ENCODE assay signal across 17 cellular contexts in the genomic region with DNA sequence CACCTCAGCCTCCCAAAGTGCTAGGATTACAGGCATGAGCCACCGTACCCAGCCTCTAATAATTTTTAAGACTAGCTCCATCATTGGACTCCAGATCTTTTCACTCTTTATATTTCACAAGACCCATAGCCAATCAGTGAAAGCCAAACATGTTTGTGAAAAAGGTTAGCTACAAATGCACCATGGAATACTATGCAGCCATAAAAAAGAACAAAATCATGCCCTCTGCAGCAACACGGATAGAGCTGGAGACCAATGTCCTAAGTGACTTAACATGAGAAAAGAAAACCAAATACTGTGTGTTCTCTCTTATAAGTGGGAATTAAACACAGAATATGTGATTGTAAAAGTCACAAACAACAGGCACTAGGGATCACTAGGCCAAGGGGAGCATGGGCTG. TPM values are rescaled to one million over a fixed set of nuclear protein-coding genes. Genes with fewer than 3 reads are reported as not detected.
DNase-seq lines count a peak whose midpoint lies in the region; ATAC-seq, FAIRE-seq and TF ChIP-seq lines count a peak whose summit lies in the region.
"Had no signal": no experiment of that assay in that cellular context is flagged by ENCODE, and none has a peak within 500 bp of the region (broad histone marks: within the 10 kb centered on the region; RNA-seq: fewer than 3 reads in every experiment).

No MANE protein-coding gene starts in this region.

- no peak for FAIRE-seq in HepG2 (lab: Jason Lieb, UNC)
- FAIRE-seq in K562 (lab: Jason Lieb, UNC) = no peak
- FAIRE-seq: GM12892, GM18507 had no signal

- TF ChIP-seq CTCF in HepG2 (CRISPR knock-in tag; IDR thresholded peaks at IDR 0.05) (no peak), right lobe of liver (IDR thresholded peaks at IDR 0.05) (no peak), K562 (IDR thresholded peaks at IDR 0.05 in 2 of 3, conservative IDR thresholded peaks at IDR 0.05 in 1 of 3; ENCODE audit: insufficient read depth in 2 of 3, low read depth in 1 of 3, low read length in 3 of 3) (no peak), neural crest cell (conservative IDR thresholded peaks at IDR 0.05) (no peak), omental fat pad (IDR thresholded peaks at IDR 0.05) (no peak), coronary artery (IDR thresholded peaks at IDR 0.05) (no peak)

- H3K27me3 ChIP-seq in HepG2 (ENCODE audit: control insufficient read depth in 1 of 2, insufficient read depth in 2 of 2, low read length in 2 of 2) = no peaks in the 10 kb centered on the region
- no peaks in the 10 kb centered on the region for H3K27me3 ChIP-seq in right lobe of liver
- no peaks in the 10 kb centered on the region for H3K27me3 ChIP-seq in K562 (ENCODE audit: control insufficient read depth in 2 of 2, insufficient read depth in 2 of 2, low read length in 2 of 2)
- H3K27me3 ChIP-seq: BLaER1 treated with 17β-estradiol and CSF1 and Interleukin-3, amounts not matched to agents 10 nM and 100 nM had no signal

- H3K27ac Mint-ChIP-seq in neural crest cell (ENCODE audit: unreplicated experiment) = no peak overlapping the region
- H3K27ac Mint-ChIP-seq: B cell, GM23338 had no signal

- 86% methylated on average over 2 of the region's 2 CpGs for WGBS in HepG2 (ENCODE audit: low lambda C conversion rate)
- WGBS in right lobe of liver (ENCODE audit: insufficient coverage, low coverage, low lambda C conversion rate, missing lambda C conversion rate) = 100% methylated on average over 2 of the region's 2 CpGs
- WGBS in K562 (ENCODE audit: insufficient coverage, low coverage, missing lambda C conversion rate) = 64% methylated on average over 2 of the region's 2 CpGs

- H3K79me2 ChIP-seq in HepG2 (ENCODE audit: insufficient read depth, low read length) = peaks cover 8% of the 10 kb centered on the region
- peaks cover 3% of the 10 kb centered on the region; the same call in 1 of the 3 replicates for H3K79me2 ChIP-seq in K562 (ENCODE audit: control insufficient read depth, insufficient read depth, low read length)

- TF ChIP-seq EP300 in HepG2 (IDR thresholded peaks at IDR 0.05; ENCODE audit: low read depth in 2 of 2, low read length in 2 of 2) = no peak
- no peak for TF ChIP-seq EP300 in HepG2 (CRISPR knock-in tag; IDR thresholded peaks at IDR 0.05; ENCODE audit: borderline replicate concordance)
- no peak for TF ChIP-seq EP300 in K562 (IDR thresholded peaks at IDR 0.05; ENCODE audit: low read length)

- intact Hi-C loops in HepG2 (cut with micrococcal nuclease; ENCODE audit: unreplicated experiment) (loop anchor here (5.0 kb wide), 1 partner anchor 130 kb away; no protein-coding TSS in a partner anchor), right lobe of liver (cut with DNase I) (no loop called here), K562 (cut with micrococcal nuclease) (loop anchor here (5.0 kb wide), 1 partner anchor 120 kb away; no protein-coding TSS in a partner anchor)

- no peaks in the 10 kb centered on the region for H3K9me1 ChIP-seq in K562 (ENCODE audit: control insufficient read depth, insufficient read depth, low read length)

- H3K4me3 Mint-ChIP-seq in neural crest cell = peak overlapping the region; percentile 57
- H3K4me3 Mint-ChIP-seq: B cell, GM23338 had no signal

- H3K9me3 ChIP-seq in HepG2 (ENCODE audit: low read length) (no peaks in the 10 kb centered on the region), right lobe of liver (no peaks in the 10 kb centered on the region), K562 (replicated peaks; ENCODE audit: control insufficient read depth, insufficient read depth, low read depth, low read length) (no peaks in the 10 kb centered on the region)

- H3K27ac ChIP-seq in HepG2 (ENCODE audit: extremely low read length, insufficient read depth, low read length) (no peak overlapping the region), right lobe of liver (peak overlapping the region in 1 of 3 donors; percentile 65), K562 (ENCODE audit: extremely low read depth, low read depth, low read length) (no peak overlapping the region), coronary artery (no peak overlapping the region)

- ATAC-seq in HepG2 (no peak), right lobe of liver (no peak), K562 (no peak), GM19463 (IDR thresholded peaks at IDR 0.05; ENCODE audit: unreplicated experiment) (no peak), omental fat pad (ENCODE audit: low FRiP score) (no peak)
- ATAC-seq: GM23338 had no signal

- POLR2A ChIA-PET in HepG2 (lab: Yijun Ruan, JAX) = interaction anchor here (0.6 to 0.9 kb wide), 2 partner anchors 14 to 1461 kb away, joined by 3 read pairs; no protein-coding TSS in a partner anchor
- POLR2A ChIA-PET in K562 (lab: Yijun Ruan, JAX) = no interaction called here

- peaks cover 18% of the 10 kb centered on the region for H3K36me3 Mint-ChIP-seq in neural crest cell (ENCODE audit: low read depth)

- H4K20me1 ChIP-seq in HepG2 (ENCODE audit: insufficient read depth, low read length) (no peaks in the 10 kb centered on the region), K562 (replicated peaks; ENCODE audit: control insufficient read depth, insufficient read depth, low read length) (peaks cover 2% of the 10 kb centered on the region; the same call in 1 of the 2 replicates)
- H4K20me1 ChIP-seq: BLaER1 treated with 17β-estradiol and CSF1 and Interleukin-3, amounts not matched to agents 10 nM and 100 nM had no signal

- H2AFZ ChIP-seq in HepG2 (ENCODE audit: low read length) = no peak overlapping the region
- H2AFZ ChIP-seq in K562 (ENCODE audit: low read depth, low read length) = no peak overlapping the region
- H2AFZ ChIP-seq: GM23338 had no signal

- CTCF ChIA-PET in HepG2 (lab: Yijun Ruan, JAX; ENCODE audit: low intra/inter-chr PET ratio, low total read pairs) = no interaction called here
- CTCF ChIA-PET in K562 (lab: Yijun Ruan, JAX; ENCODE audit: low intra/inter-chr PET ratio) = interaction anchor here (0.7 kb wide), 1 partner anchor 487 kb away, joined by 3 read pairs; no protein-coding TSS in a partner anchor

- BruUV-seq in HepG2 (replicated peaks; lab: Mats Ljungman, UMichigan) (no TSS peak), K562 (replicated peaks; lab: Mats Ljungman, UMichigan) (no TSS peak)

- TF ChIP-seq POLR2A in HepG2 (IDR thresholded peaks at IDR 0.05; ENCODE audit: insufficient read depth in 1 of 2, low read depth in 2 of 2, low read length in 2 of 2) (no peak), right lobe of liver (IDR thresholded peaks at IDR 0.05) (no peak), K562 (conservative IDR thresholded peaks at IDR 0.05) (no peak)

- DNase-seq in HepG2 (ENCODE audit: low spot score) = no peak
- no peak for DNase-seq in right lobe of liver
- no peak for DNase-seq in K562 (ENCODE audit: extremely low read depth in 1 of 4, low spot score in 3 of 4)
- no peak for DNase-seq in neural crest cell (ENCODE audit: low read depth, low spot score)
- DNase-seq in omental fat pad (ENCODE audit: low spot score) = no peak
- DNase-seq in coronary artery (ENCODE audit: low spot score) = no peak
- DNase-seq: 8988T, DMS153, DMS79, GDM1, H7 had no signal

- no peaks in the 10 kb centered on the region for H3K36me3 ChIP-seq in HepG2 (replicated peaks in 1 of 2; ENCODE audit: control insufficient read depth in 1 of 2, insufficient read depth in 2 of 2, low read length in 2 of 2)
- no peaks in the 10 kb centered on the region for H3K36me3 ChIP-seq in right lobe of liver
- H3K36me3 ChIP-seq in K562 (ENCODE audit: control insufficient read depth, insufficient read depth, low read length) = no peaks in the 10 kb centered on the region

- H3K4me3 ChIP-seq in HepG2 (replicated peaks in 1 of 3; ENCODE audit: insufficient read depth in 1 of 3, low read depth in 2 of 3, low read length in 3 of 3) = no peak overlapping the region
- H3K4me3 ChIP-seq in right lobe of liver = no peak overlapping the region
- H3K4me3 ChIP-seq in K562 = no peak overlapping the region
- H3K4me3 ChIP-seq in coronary artery = no peak overlapping the region
- H3K4me3 ChIP-seq: GM23338 had no signal

- H3K27me3 Mint-ChIP-seq in neural crest cell (ENCODE audit: low read depth) = no peaks in the 10 kb centered on the region
- H3K27me3 Mint-ChIP-seq: B cell had no signal

- in situ Hi-C loops in HepG2 (cut with HindIII; ENCODE audit: extremely low pct_ligation_motif_present, low pct_unique_long_range_greater_than_20kb) (loop anchor here (10.0 kb wide), 1 partner anchor 133 kb away; no protein-coding TSS in a partner anchor), K562 (cut with MboI) (no loop called here)

- H3K9ac ChIP-seq in HepG2 (ENCODE audit: insufficient read depth, low read depth, low read length) (no peak overlapping the region), K562 (ENCODE audit: insufficient read depth in 1 of 2, low read depth in 2 of 2, low read length in 2 of 2) (no peak overlapping the region)

- peaks cover 8% of the 10 kb centered on the region for H3K9me3 Mint-ChIP-seq in neural crest cell

- H3K4me1 ChIP-seq in HepG2 (ENCODE audit: insufficient read depth, low read length) = peaks cover 52% of the 10 kb centered on the region
- H3K4me1 ChIP-seq in right lobe of liver = peaks cover 0 to 25% (median 14%) of the 10 kb centered on the region in 4 donors
- H3K4me1 ChIP-seq in K562 (replicated peaks in 1 of 2; ENCODE audit: control insufficient read depth in 2 of 2, insufficient read depth in 2 of 2, low read length in 2 of 2) = peaks cover 10 to 23% of the 10 kb centered on the region in 2 experiments; a peak in 4 of 5 replicates

- TF ChIP-seq RAD21 in HepG2 (CRISPR knock-in tag; IDR thresholded peaks at IDR 0.05) (no peak), K562 (CRISPR knock-in tag; conservative IDR thresholded peaks at IDR 0.05 in 1 of 2, IDR thresholded peaks at IDR 0.05 in 1 of 2) (no peak)

- H3K4me2 ChIP-seq in HepG2 (ENCODE audit: low read depth, low read length) = no peak overlapping the region
- H3K4me2 ChIP-seq in K562 (ENCODE audit: insufficient read depth, low read length) = no peak overlapping the region
- H3K4me2 ChIP-seq: GM23338 had no signal

- H3K4me1 Mint-ChIP-seq in neural crest cell = peaks cover 28% of the 10 kb centered on the region

RNA-seq across cellular contexts. Expression of gene SCAPER, which starts 3.2 kb away (rescaled TPM):
- total RNA-seq in HepG2 (2016; rRNA removed; fragmentation: Illumina TruSeq; extraction: Trizol) (7.6 and 10.5 TPM in 2 replicates), right lobe of liver (10 to 100 TPM in 3 of 6 experiments, 1 to 10 TPM in 3; 6.7 to 17.3 (median 10.4) TPM), K562 (2014; rRNA removed) (2.8 and 2.9 TPM in 2 replicates), K562 (2014; rRNA removed; fragmentation: Illumina TruSeq; extraction: Trizol) (5.7 and 7.9 TPM in 2 replicates), K562 (2015; rRNA removed; fragmentation: Illumina TruSeq; extraction: Trizol) (4.1 and 5.1 TPM in 2 replicates), K562 (2021) (5.0 and 7.3 TPM in 2 replicates), neural crest cell (15.3 and 18.4 TPM in 2 replicates), omental fat pad (10 to 100 TPM; 11.2 to 33.4 (median 22.6) TPM)
- 6.6 and 9.4 TPM in 2 replicates for total RNA-seq in HepG2 (2016; cell fraction: cytosol; rRNA removed; fragmentation: Illumina TruSeq; extraction: Trizol; ENCODE audit: low read depth)
- total RNA-seq in HepG2 (2016; cell fraction: insoluble cytoplasmic fraction; rRNA removed; fragmentation: Illumina TruSeq; extraction: Trizol) = 8.7 and 9.2 TPM in 2 replicates
- total RNA-seq in HepG2 (2016; cell fraction: membrane; rRNA removed; fragmentation: Illumina TruSeq; extraction: Trizol) = 4.7 and 6.7 TPM in 2 replicates
- total RNA-seq in HepG2 (2016; cell fraction: nucleus; rRNA removed; fragmentation: Illumina TruSeq; extraction: Trizol) = 25.1 and 30.0 TPM in 2 replicates
- polyA plus RNA-seq in HepG2 (2011; rRNA removed) (4.3 and 4.5 TPM in 2 replicates), K562 (2011; rRNA removed) (1.3 and 1.4 TPM in 2 replicates), K562 (2014; fragmentation: Illumina TruSeq; extraction: Trizol) (3.0 and 5.6 TPM in 2 replicates), K562 (2014; fragmentation: Nextera tagmentation; extraction: Ambion mirVana) (1 to 10 TPM; 3.0 to 3.2 TPM), K562 (2014; rRNA removed) (1.4 and 5.9 TPM in 2 replicates)
- polyA plus RNA-seq in HepG2 (2011; cell fraction: cytosol; rRNA removed) = 2.7 and 3.3 TPM in 2 replicates
- 2.9 and 6.5 TPM in 2 replicates for polyA plus RNA-seq in HepG2 (2011; cell fraction: nucleus; rRNA removed)
- 6.4 and 7.5 TPM in 2 replicates for polyA plus RNA-seq in HepG2 (2012)
- polyA plus RNA-seq in HepG2 (2016; cell fraction: cytosol; fragmentation: Illumina TruSeq; extraction: Trizol; ENCODE audit: low read depth) = 0.32 and 0.43 TPM in 2 replicates
- 6.7 and 7.6 TPM in 2 replicates for polyA plus RNA-seq in HepG2 (2016; cell fraction: insoluble cytoplasmic fraction; fragmentation: Illumina TruSeq; extraction: Trizol; ENCODE audit: low read depth)
- polyA plus RNA-seq in HepG2 (2016; cell fraction: membrane; fragmentation: Illumina TruSeq; extraction: Trizol; ENCODE audit: low read depth) = 0.85 and 2.0 TPM in 2 replicates
- 6.0 and 6.4 TPM in 2 replicates for polyA plus RNA-seq in HepG2 (2016; cell fraction: nucleus; fragmentation: Illumina TruSeq; extraction: Trizol; ENCODE audit: insufficient read depth, low read depth)
- 4.5 and 5.0 TPM in 2 replicates for polyA minus RNA-seq in HepG2 (2011; rRNA and poly(A)+ RNA removed; ENCODE audit: low replicate concordance)
- polyA minus RNA-seq in HepG2 (2011; cell fraction: cytosol; rRNA and poly(A)+ RNA removed) = 5.5 and 6.4 TPM in 2 replicates
- 36.1 and 39.0 TPM in 2 replicates for polyA minus RNA-seq in HepG2 (2011; cell fraction: nucleus; rRNA and poly(A)+ RNA removed)
- total RNA-seq in K562 (2011; cell fraction: chromatin; rRNA removed; ENCODE audit: low replicate concordance) = 6.0 and 20.4 TPM in 2 replicates
- total RNA-seq in K562 (2011; cell fraction: nucleolus; rRNA removed) = 1.8 and 4.1 TPM in 2 replicates
- total RNA-seq in K562 (2011; cell fraction: nucleoplasm; rRNA removed) = 4.1 and 4.6 TPM in 2 replicates
- polyA plus RNA-seq in K562 (2011; cell fraction: cytosol; rRNA removed) = 0.49 and 0.83 TPM in 2 replicates
- polyA plus RNA-seq in K562 (2011; cell fraction: nucleus; rRNA removed) = 1.5 and 1.7 TPM in 2 replicates
- polyA plus RNA-seq in K562 (2012) = 2.3 and 2.9 TPM in 2 replicates
- polyA minus RNA-seq in K562 (2011; rRNA and poly(A)+ RNA removed) = 2.9 and 6.4 TPM in 2 replicates
- polyA minus RNA-seq in K562 (2011; cell fraction: cytosol; rRNA and poly(A)+ RNA removed) = 1.8 and 3.0 TPM in 2 replicates
- 4.8 and 13.6 TPM in 2 replicates for polyA minus RNA-seq in K562 (2011; cell fraction: nucleus; rRNA and poly(A)+ RNA removed)

RNA-seq across cellular contexts. Expression of gene RCN2, which starts 29.6 kb away (rescaled TPM):
- total RNA-seq in HepG2 (2016; rRNA removed; fragmentation: Illumina TruSeq; extraction: Trizol) (62.3 and 89.0 TPM in 2 replicates), right lobe of liver (10 to 100 TPM in 3 of 6 experiments, 1 to 10 TPM in 3; 5.6 to 17.6 (median 11.8) TPM), K562 (2014; rRNA removed) (19.5 and 24.0 TPM in 2 replicates), K562 (2014; rRNA removed; fragmentation: Illumina TruSeq; extraction: Trizol) (56.3 and 58.4 TPM in 2 replicates), K562 (2015; rRNA removed; fragmentation: Illumina TruSeq; extraction: Trizol) (48.4 and 52.8 TPM in 2 replicates), K562 (2021) (33.6 and 34.3 TPM in 2 replicates), neural crest cell (159 and 161 TPM in 2 replicates), omental fat pad (10 to 100 TPM; 26.0 to 43.0 (median 33.0) TPM)
- total RNA-seq in HepG2 (2016; cell fraction: cytosol; rRNA removed; fragmentation: Illumina TruSeq; extraction: Trizol; ENCODE audit: low read depth) = 38.4 and 44.7 TPM in 2 replicates
- total RNA-seq in HepG2 (2016; cell fraction: insoluble cytoplasmic fraction; rRNA removed; fragmentation: Illumina TruSeq; extraction: Trizol) = 61.6 and 95.0 TPM in 2 replicates
- 74.7 and 94.1 TPM in 2 replicates for total RNA-seq in HepG2 (2016; cell fraction: membrane; rRNA removed; fragmentation: Illumina TruSeq; extraction: Trizol)
- total RNA-seq in HepG2 (2016; cell fraction: nucleus; rRNA removed; fragmentation: Illumina TruSeq; extraction: Trizol) = 78.6 and 95.6 TPM in 2 replicates
- polyA plus RNA-seq in HepG2 (2011; rRNA removed) (57.4 and 84.4 TPM in 2 replicates), K562 (2011; rRNA removed) (45.7 and 59.8 TPM in 2 replicates), K562 (2014; fragmentation: Illumina TruSeq; extraction: Trizol) (47.4 and 56.3 TPM in 2 replicates), K562 (2014; fragmentation: Nextera tagmentation; extraction: Ambion mirVana) (10 to 100 TPM; 20.9 to 26.3 TPM), K562 (2014; rRNA removed) (63.1 and 63.6 TPM in 2 replicates)
- polyA plus RNA-seq in HepG2 (2011; cell fraction: cytosol; rRNA removed) = 33.0 and 44.7 TPM in 2 replicates
- polyA plus RNA-seq in HepG2 (2011; cell fraction: nucleus; rRNA removed) = 16.7 and 20.6 TPM in 2 replicates
- 42.9 and 56.2 TPM in 2 replicates for polyA plus RNA-seq in HepG2 (2012)
- polyA plus RNA-seq in HepG2 (2016; cell fraction: cytosol; fragmentation: Illumina TruSeq; extraction: Trizol; ENCODE audit: low read depth) = 79.6 and 84.5 TPM in 2 replicates
- polyA plus RNA-seq in HepG2 (2016; cell fraction: insoluble cytoplasmic fraction; fragmentation: Illumina TruSeq; extraction: Trizol; ENCODE audit: low read depth) = 90.9 and 101 TPM in 2 replicates
- polyA plus RNA-seq in HepG2 (2016; cell fraction: membrane; fragmentation: Illumina TruSeq; extraction: Trizol; ENCODE audit: low read depth) = 107 and 109 TPM in 2 replicates
- polyA plus RNA-seq in HepG2 (2016; cell fraction: nucleus; fragmentation: Illumina TruSeq; extraction: Trizol; ENCODE audit: insufficient read depth, low read depth) = 183 and 188 TPM in 2 replicates
- polyA minus RNA-seq in HepG2 (2011; rRNA and poly(A)+ RNA removed; ENCODE audit: low replicate concordance) = 4.9 and 5.6 TPM in 2 replicates
- polyA minus RNA-seq in HepG2 (2011; cell fraction: cytosol; rRNA and poly(A)+ RNA removed) = 27.7 and 30.6 TPM in 2 replicates
- 18.3 and 20.5 TPM in 2 replicates for polyA minus RNA-seq in HepG2 (2011; cell fraction: nucleus; rRNA and poly(A)+ RNA removed)
- total RNA-seq in K562 (2011; cell fraction: chromatin; rRNA removed; ENCODE audit: low replicate concordance) = 11.5 and 48.1 TPM in 2 replicates
- 16.4 and 16.5 TPM in 2 replicates for total RNA-seq in K562 (2011; cell fraction: nucleolus; rRNA removed)
- 29.3 and 45.6 TPM in 2 replicates for total RNA-seq in K562 (2011; cell fraction: nucleoplasm; rRNA removed)
- 10.4 and 17.3 TPM in 2 replicates for polyA plus RNA-seq in K562 (2011; cell fraction: cytosol; rRNA removed)
- polyA plus RNA-seq in K562 (2011; cell fraction: nucleus; rRNA removed) = 10.6 and 17.8 TPM in 2 replicates
- 27.4 and 32.0 TPM in 2 replicates for polyA plus RNA-seq in K562 (2012)
- polyA minus RNA-seq in K562 (2011; rRNA and poly(A)+ RNA removed) = 30.4 and 39.1 TPM in 2 replicates
- 10.3 and 12.0 TPM in 2 replicates for polyA minus RNA-seq in K562 (2011; cell fraction: cytosol; rRNA and poly(A)+ RNA removed)
- 6.5 and 10.8 TPM in 2 replicates for polyA minus RNA-seq in K562 (2011; cell fraction: nucleus; rRNA and poly(A)+ RNA removed)

Comparison
In these comparisons a context has a peak if more than half of its experiments do, and no peak if none do; other contexts are left out.
1. intact Hi-C loops: an anchor here in HepG2 (5.0 kb wide) and K562 (5.0 kb wide); none called in right lobe of liver.